19 cellular contexts compared by ENCODE assay signal in genomic region chr9:12812710-12813109, GRCh38. TPM values are rescaled to one million over a fixed set of nuclear protein-coding genes. Genes with fewer than 3 reads are reported as not detected.
DNase-seq lines count a peak whose midpoint lies in the region; ATAC-seq, FAIRE-seq and TF ChIP-seq lines count a peak whose summit lies in the region.
"Had no signal": no experiment of that assay in that cellular context is flagged by ENCODE, and none has a peak within 500 bp of the region (broad histone marks: within the 10 kb centered on the region; RNA-seq: fewer than 3 reads in every experiment).

No MANE protein-coding gene starts in this region.

- H3K4me1 ChIP-seq in keratinocyte (ENCODE audit: control insufficient read depth, extremely low read depth, insufficient read depth, low read length) (peaks cover 30% of the 10 kb centered on the region), uterus (no peaks in the 10 kb centered on the region), gastrocnemius medialis (peaks cover 16 to 20% of the 10 kb centered on the region in 2 donors)
- H3K4me1 ChIP-seq in CD8-positive, alpha-beta memory T cell (ENCODE audit: insufficient read depth, low read length) = no peaks in the 10 kb centered on the region
- H3K4me1 ChIP-seq: parathyroid adenoma had no signal

- peak overlapping the region; percentile 85 for H3K9ac ChIP-seq in keratinocyte (ENCODE audit: control insufficient read depth, extremely low read depth, insufficient read depth, low read length)
- H3K9ac ChIP-seq: BLaER1 treated with 17β-estradiol and CSF1 and Interleukin-3, amounts not matched to agents 10 nM and 100 nM; parathyroid adenoma had no signal

- H3K27me3 Mint-ChIP-seq in CD8-positive, alpha-beta memory T cell = no peaks in the 10 kb centered on the region
- H3K27me3 Mint-ChIP-seq: naive B cell had no signal

- H3K79me2 ChIP-seq in keratinocyte (ENCODE audit: control insufficient read depth, insufficient read depth, low read length) = peaks cover 5% of the 10 kb centered on the region
- H3K79me2 ChIP-seq: parathyroid adenoma had no signal

- peaks cover 12 to 37% (median 19%) of the 10 kb centered on the region in 5 donors for H3K9me3 Mint-ChIP-seq in CD8-positive, alpha-beta memory T cell

- DNase-seq in OCI-M1 (lab: John Stamatoyannopoulos, UW) (peak; percentile 90), brain microvascular endothelial cell (no peak), keratinocyte (ENCODE audit: low read depth, low spot score) (no peak), uterus (no peak), gastrocnemius medialis (no peak), NCI-H748 (lab: John Stamatoyannopoulos, UW; ENCODE audit: unreplicated experiment) (no peak)
- no peak for DNase-seq in CD8-positive, alpha-beta memory T cell
- DNase-seq: activated CD4-positive, alpha-beta T cell treated with anti-CD3 and anti-CD28 coated beads, Interleukin-2, amount 50 U/mL, for 1 hour; amygdala; DMS153; Karpas-422; naive B cell; NCI-H1105; NCI-H774; stimulated activated CD4-positive, alpha-beta T cell treated with anti-CD3 and anti-CD28 coated beads, Interleukin-4, amount 100 ng/mL, for 1 hour; T-helper 1 cell had no signal

- intact Hi-C loops in uterus (cut with DNase I; ENCODE audit: low total_unique reads) (no loop called here), gastrocnemius medialis (cut with DNase I; ENCODE audit: low total_unique reads) (no loop called here)

- in situ Hi-C loops in brain microvascular endothelial cell (cut with HindIII; ENCODE audit: low pct_ligation_motif_present, low sequenced_read_pairs) (no loop called here), gastrocnemius medialis (cut with MboI; ENCODE audit: low sequenced_read_pairs in 4 of 4) (loop anchor here in 1 of 4 donors (25.0 kb wide), 1 partner anchor 100 kb away; no protein-coding TSS in a partner anchor)

- H2AFZ ChIP-seq in keratinocyte (ENCODE audit: control insufficient read depth, low read length) = no peak overlapping the region
- H2AFZ ChIP-seq: parathyroid adenoma had no signal

- no peak overlapping the region for H3K27ac Mint-ChIP-seq in CD8-positive, alpha-beta memory T cell
- H3K27ac Mint-ChIP-seq: naive B cell had no signal

- CTCF ChIA-PET in CD8-positive, alpha-beta memory T cell (lab: Charles Lee) = no interaction called here

- H3K9me3 ChIP-seq in keratinocyte (ENCODE audit: control insufficient read depth, low read depth, low read length) (no peaks in the 10 kb centered on the region), uterus (no peaks in the 10 kb centered on the region), gastrocnemius medialis (no peaks in the 10 kb centered on the region)
- H3K9me3 ChIP-seq in CD8-positive, alpha-beta memory T cell (ENCODE audit: low read length) = no peaks in the 10 kb centered on the region
- H3K9me3 ChIP-seq: BLaER1 treated with 17β-estradiol and CSF1 and Interleukin-3, amounts not matched to agents 10 nM and 100 nM had no signal

- H3K27me3 ChIP-seq in brain microvascular endothelial cell (replicated peaks) = no peaks in the 10 kb centered on the region
- H3K27me3 ChIP-seq in keratinocyte (ENCODE audit: control insufficient read depth, extremely low read depth, insufficient read depth, low read length) = no peaks in the 10 kb centered on the region
- H3K27me3 ChIP-seq in uterus = no peaks in the 10 kb centered on the region
- no peaks in the 10 kb centered on the region for H3K27me3 ChIP-seq in CD8-positive, alpha-beta memory T cell (ENCODE audit: insufficient read depth, low read length, poor library complexity, severe bottlenecking)
- no peaks in the 10 kb centered on the region for H3K27me3 ChIP-seq in gastrocnemius medialis
- H3K27me3 ChIP-seq: BLaER1 treated with 17β-estradiol and CSF1 and Interleukin-3, amounts not matched to agents 10 nM and 100 nM had no signal

- H3K4me3 Mint-ChIP-seq in CD8-positive, alpha-beta memory T cell = no peak overlapping the region
- H3K4me3 Mint-ChIP-seq: naive B cell had no signal

- no peaks in the 10 kb centered on the region for H3K4me1 Mint-ChIP-seq in CD8-positive, alpha-beta memory T cell
- H3K4me1 Mint-ChIP-seq: naive B cell had no signal

- peak overlapping the region; percentile 97 for H3K27ac ChIP-seq in brain microvascular endothelial cell
- H3K27ac ChIP-seq in keratinocyte (ENCODE audit: control insufficient read depth, insufficient read depth, low read length) = peak overlapping the region; percentile 94
- peak overlapping the region; percentile 76 to 92 for H3K27ac ChIP-seq in uterus
- H3K27ac ChIP-seq in CD8-positive, alpha-beta memory T cell (ENCODE audit: low read depth, low read length) = no peak overlapping the region
- peak overlapping the region in 1 of 4 donors; percentile 76 for H3K27ac ChIP-seq in gastrocnemius medialis
- H3K27ac ChIP-seq: BLaER1 treated with 17β-estradiol and CSF1 and Interleukin-3, amounts not matched to agents 10 nM and 100 nM; parathyroid adenoma; RWPE1 had no signal

- H3K36me3 Mint-ChIP-seq in CD8-positive, alpha-beta memory T cell = no peaks in the 10 kb centered on the region
- H3K36me3 Mint-ChIP-seq: naive B cell had no signal

- TF ChIP-seq CTCF in brain microvascular endothelial cell (IDR thresholded peaks at IDR 0.05; ENCODE audit: low read depth, low read length, missing control alignments) = no peak
- TF ChIP-seq CTCF in keratinocyte (optimal IDR thresholded peaks at IDR 0.05 in 1 of 3, IDR thresholded peaks at IDR 0.05 in 1 of 3, conservative IDR thresholded peaks at IDR 0.05 in 1 of 3; ENCODE audit: extremely low read depth in 1 of 3, insufficient read depth in 2 of 3, low read length in 3 of 3) = no peak
- TF ChIP-seq CTCF in uterus (IDR thresholded peaks at IDR 0.05) = no peak
- no peak for TF ChIP-seq CTCF in gastrocnemius medialis (IDR thresholded peaks at IDR 0.05 in 4 of 5, conservative IDR thresholded peaks at IDR 0.05 in 1 of 5)

- no peaks in the 10 kb centered on the region for H3K9me1 ChIP-seq in keratinocyte (ENCODE audit: control insufficient read depth, extremely low read depth, insufficient read depth, low read length)

- no peaks in the 10 kb centered on the region for H3K36me3 ChIP-seq in brain microvascular endothelial cell (replicated peaks)
- H3K36me3 ChIP-seq in keratinocyte (ENCODE audit: control insufficient read depth in 2 of 2, extremely low read depth in 1 of 2, insufficient read depth in 2 of 2, low read length in 2 of 2) = peaks cover 0 to 13% of the 10 kb centered on the region in 2 experiments
- no peaks in the 10 kb centered on the region for H3K36me3 ChIP-seq in uterus
- H3K36me3 ChIP-seq in CD8-positive, alpha-beta memory T cell (ENCODE audit: insufficient read depth, low read length) = no peaks in the 10 kb centered on the region
- H3K36me3 ChIP-seq in gastrocnemius medialis = no peaks in the 10 kb centered on the region
- H3K36me3 ChIP-seq: BLaER1 treated with 17β-estradiol and CSF1 and Interleukin-3, amounts not matched to agents 10 nM and 100 nM had no signal

- no peak for TF ChIP-seq POLR2A in uterus (IDR thresholded peaks at IDR 0.05)
- TF ChIP-seq POLR2A in gastrocnemius medialis (IDR thresholded peaks at IDR 0.05) = no peak

- H3K4me3 ChIP-seq in brain microvascular endothelial cell (ENCODE audit: low read depth, low read length) = no peak overlapping the region
- peak overlapping the region; percentile 42 to 67 (median 49) for H3K4me3 ChIP-seq in keratinocyte (ENCODE audit: control insufficient read depth in 2 of 3, extremely low read depth in 1 of 3, insufficient read depth in 2 of 3, low read depth in 1 of 3, low read length in 3 of 3)
- no peak overlapping the region for H3K4me3 ChIP-seq in uterus
- no peak overlapping the region for H3K4me3 ChIP-seq in CD8-positive, alpha-beta memory T cell (ENCODE audit: low read length)
- no peak overlapping the region for H3K4me3 ChIP-seq in gastrocnemius medialis
- H3K4me3 ChIP-seq: BLaER1 treated with 17β-estradiol and CSF1 and Interleukin-3, amounts not matched to agents 10 nM and 100 nM had no signal

- no peak for FAIRE-seq in keratinocyte (lab: Jason Lieb, UNC)

- dilution Hi-C loops in keratinocyte (cut with MboI; ENCODE audit: extremely low pct_ligation_motif_present, low sequenced_read_pairs) = no loop called here

- POLR2A ChIA-PET in CD8-positive, alpha-beta memory T cell (lab: Charles Lee) = no interaction called here

- no peaks in the 10 kb centered on the region for H4K20me1 ChIP-seq in keratinocyte (ENCODE audit: control insufficient read depth, extremely low read depth, insufficient read depth, low read length)
- H4K20me1 ChIP-seq: BLaER1 treated with 17β-estradiol and CSF1 and Interleukin-3, amounts not matched to agents 10 nM and 100 nM had no signal

- no peak for ATAC-seq in gastrocnemius medialis

- H3K4me2 ChIP-seq in keratinocyte (ENCODE audit: control insufficient read depth, extremely low read depth, insufficient read depth, low read depth, low read length) = peak overlapping the region; percentile 71
- H3K4me2 ChIP-seq: BLaER1 treated with 17β-estradiol and CSF1 and Interleukin-3, amounts not matched to agents 10 nM and 100 nM had no signal

RNA-seq across cellular contexts. Expression of gene LURAP1L, which starts 37.9 kb away (rescaled TPM):
- polyA plus RNA-seq in keratinocyte = 11.9 to 42.7 TPM (median 25.0 TPM) in 3 replicates
- polyA plus RNA-seq in keratinocyte (2011; ENCODE audit: low read depth) = 34.2 TPM
- polyA plus RNA-seq in keratinocyte (2011; cell fraction: cytosol; rRNA removed) = 17.4 and 18.7 TPM in 2 replicates
- 52.9 and 62.6 TPM in 2 replicates for polyA plus RNA-seq in keratinocyte (2011; cell fraction: nucleus; rRNA removed)
- polyA plus RNA-seq in keratinocyte (2012; ENCODE audit: low replicate concordance) = 8.0 and 35.9 TPM in 2 replicates
- polyA minus RNA-seq in keratinocyte = 9.9 to 62.2 TPM (median 26.1 TPM) in 3 replicates
- polyA minus RNA-seq in keratinocyte (2011; cell fraction: cytosol; rRNA and poly(A)+ RNA removed) = 20.3 TPM
- polyA minus RNA-seq in keratinocyte (2011; cell fraction: nucleus; rRNA and poly(A)+ RNA removed) = 37.4 and 60.2 TPM in 2 replicates
- 10 to 100 TPM in 2 of 4 donors, 1 to 10 TPM in 2; 1.5 to 15.6 (median 9.4) TPM for total RNA-seq in uterus
- total RNA-seq in CD8-positive, alpha-beta memory T cell = not detected
- not detected for polyA plus RNA-seq in CD8-positive, alpha-beta memory T cell
- total RNA-seq in gastrocnemius medialis = 1 to 10 TPM in 3 of 4 donors, under 1 TPM in 1; 0.75 to 2.3 (median 2.0) TPM

Comparison
In these comparisons a context has a peak if more than half of its experiments do, and no peak if none do; other contexts are left out.
1. H3K4me3 ChIP-seq: peak in keratinocyte (3 of 3); none in brain microvascular endothelial cell (single experiment), uterus (0 of 2), CD8-positive, alpha-beta memory T cell (single experiment) and gastrocnemius medialis (0 of 4).